ENCODE assay signal across 13 cellular contexts in genomic region chr4:1217366-1217765, GRCh38. TPM values are rescaled to one million over a fixed set of nuclear protein-coding genes. Genes with fewer than 3 reads are reported as not detected.
DNase-seq lines count a peak whose midpoint lies in the region; ATAC-seq and TF ChIP-seq lines count a peak whose summit lies in the region.
"Had no signal": no experiment of that assay in that cellular context is flagged by ENCODE, and none has a peak within 500 bp of the region (broad histone marks: within the 10 kb centered on the region; RNA-seq: fewer than 3 reads in every experiment).

No MANE protein-coding gene starts in this region.

- H3K9me3 Mint-ChIP-seq in activated CD4-positive, alpha-beta T cell treated with anti-CD3 and anti-CD28 coated beads for 36 hours (ENCODE audit: low read depth): no peaks in the 10 kb centered on the region
- no peaks in the 10 kb centered on the region for H3K9me3 Mint-ChIP-seq in activated naive CD8-positive, alpha-beta T cell treated with anti-CD3 and anti-CD28 coated beads, Interleukin-2, amount 50 U/mL, for 24 hours

- H3K27ac ChIP-seq in Karpas-422 (ENCODE audit: low read length) (peak overlapping the region; percentile 96), neutrophil (peak overlapping the region; percentile 74)
- H3K27ac ChIP-seq: hepatocyte, tibial artery had no signal

- POLR2A ChIA-PET in activated CD4-positive, alpha-beta T cell treated with anti-CD3 and anti-CD28 coated beads for 36 hours (lab: Charles Lee): no interaction called here

- peaks cover 40% of the 10 kb centered on the region for H4K20me1 ChIP-seq in Karpas-422 (ENCODE audit: insufficient read depth, low read depth, low read length)

- H3K9me3 ChIP-seq in Karpas-422 (ENCODE audit: low read length): no peaks in the 10 kb centered on the region
- H3K9me3 ChIP-seq in neutrophil: no peaks in the 10 kb centered on the region
- H3K9me3 ChIP-seq in BE2C: no peaks in the 10 kb centered on the region
- H3K9me3 ChIP-seq: tibial artery had no signal

- peaks cover 15% of the 10 kb centered on the region for H3K79me2 ChIP-seq in Karpas-422 (ENCODE audit: low read length)

- no peak for ATAC-seq in activated CD4-positive, alpha-beta T cell treated with anti-CD3 and anti-CD28 coated beads for 36 hours
- no peak for ATAC-seq in activated naive CD8-positive, alpha-beta T cell treated with anti-CD3 and anti-CD28 coated beads, Interleukin-2, amount 50 U/mL, for 24 hours

- peak overlapping the region; percentile 50 for H3K4me3 Mint-ChIP-seq in activated CD4-positive, alpha-beta T cell treated with anti-CD3 and anti-CD28 coated beads for 36 hours
- peak overlapping the region; percentile 56 for H3K4me3 Mint-ChIP-seq in activated naive CD8-positive, alpha-beta T cell treated with anti-CD3 and anti-CD28 coated beads, Interleukin-2, amount 50 U/mL, for 24 hours

- peak overlapping the region; percentile 42 for H3K9ac ChIP-seq in Karpas-422 (ENCODE audit: low read length)

- H3K36me3 ChIP-seq in Karpas-422 (ENCODE audit: insufficient read depth, low read length) (peaks cover 9% of the 10 kb centered on the region; the same call in 1 of the 2 replicates), neutrophil (peaks cover 59% of the 10 kb centered on the region), BE2C (peaks cover 70% of the 10 kb centered on the region)

- no peak for DNase-seq in activated CD4-positive, alpha-beta T cell treated with anti-CD3 and anti-CD28 coated beads for 36 hours
- no peak for DNase-seq in activated CD4-positive, alpha-beta T cell treated with anti-CD3 and anti-CD28 coated beads for 1 hour
- no peak for DNase-seq in Karpas-422
- no peak for DNase-seq in activated naive CD8-positive, alpha-beta T cell treated with anti-CD3 and anti-CD28 coated beads, Interleukin-2, amount 50 U/mL, for 24 hours
- no peak for DNase-seq in effector CD8-positive, alpha-beta T cell (lab: John Stamatoyannopoulos, UW)
- DNase-seq in stimulated activated CD4-positive, alpha-beta T cell treated with anti-CD3 and anti-CD28 coated beads, Interleukin-2, amount 100 ng/mL, for 24 hours: no peak
- DNase-seq in BE2C: no peak
- DNase-seq: DMS 273 treated with DMSO at 0.1 percent for 48 hours, NCI-H187, NCI-H774, tibial artery had no signal

- TF ChIP-seq CTCF in neutrophil (IDR thresholded peaks at IDR 0.05) (no peak), BE2C (IDR thresholded peaks at IDR 0.05; ENCODE audit: low read depth, low read length) (no peak)

- H3K4me1 Mint-ChIP-seq in activated CD4-positive, alpha-beta T cell treated with anti-CD3 and anti-CD28 coated beads for 36 hours: peaks cover 33% of the 10 kb centered on the region
- H3K4me1 Mint-ChIP-seq in activated naive CD8-positive, alpha-beta T cell treated with anti-CD3 and anti-CD28 coated beads, Interleukin-2, amount 50 U/mL, for 24 hours: peaks cover 42% of the 10 kb centered on the region

- H3K4me1 ChIP-seq in Karpas-422 (ENCODE audit: low read length) (peaks cover 73% of the 10 kb centered on the region), neutrophil (ENCODE audit: control insufficient read depth in 1 of 2, insufficient read depth in 1 of 2, low read depth in 1 of 2, low read length in 1 of 2) (peaks cover 25 to 29% of the 10 kb centered on the region in 2 experiments), BE2C (no peaks in the 10 kb centered on the region)

- H3K27ac Mint-ChIP-seq in activated CD4-positive, alpha-beta T cell treated with anti-CD3 and anti-CD28 coated beads for 36 hours: peak overlapping the region; percentile 91
- peak overlapping the region; percentile 81 for H3K27ac Mint-ChIP-seq in activated naive CD8-positive, alpha-beta T cell treated with anti-CD3 and anti-CD28 coated beads, Interleukin-2, amount 50 U/mL, for 24 hours

- no peak overlapping the region for H2AFZ ChIP-seq in Karpas-422 (ENCODE audit: low read length)
- H2AFZ ChIP-seq: hepatocyte had no signal

- CTCF ChIA-PET in activated CD4-positive, alpha-beta T cell treated with anti-CD3 and anti-CD28 coated beads for 36 hours (lab: Charles Lee): interaction anchor here (1.0 to 1.2 kb wide), 2 partner anchors 25 to 51 kb away, joined by 3 read pairs; no protein-coding TSS in a partner anchor

- intact Hi-C loops in activated CD4-positive, alpha-beta T cell treated with anti-CD3 and anti-CD28 coated beads for 36 hours (cut with DNase I, micrococcal nuclease): loop anchor here (1.0 to 5.0 kb wide), 2 partner anchors 50 kb away; no protein-coding TSS in a partner anchor

- H3K27me3 ChIP-seq in Karpas-422 (ENCODE audit: low read length) (no peaks in the 10 kb centered on the region), neutrophil (no peaks in the 10 kb centered on the region), BE2C (no peaks in the 10 kb centered on the region)
- H3K27me3 ChIP-seq: hepatocyte, tibial artery had no signal

- H3K4me3 ChIP-seq in Karpas-422 (ENCODE audit: low read length) (peak overlapping the region; percentile 21; the same call in 1 of the 2 replicates), neutrophil (ENCODE audit: low read depth in 1 of 2, low read length in 1 of 2) (peak overlapping the region in 1 of 2 experiments; percentile 24), BE2C (ENCODE audit: low read depth, low read length) (no peak overlapping the region)
- H3K4me3 ChIP-seq: hepatocyte, tibial artery had no signal

- H3K9me2 ChIP-seq in Karpas-422 (replicated peaks; ENCODE audit: insufficient read depth, low read length): no peaks in the 10 kb centered on the region

- no peaks in the 10 kb centered on the region for H3K27me3 Mint-ChIP-seq in activated CD4-positive, alpha-beta T cell treated with anti-CD3 and anti-CD28 coated beads for 36 hours
- no peaks in the 10 kb centered on the region for H3K27me3 Mint-ChIP-seq in activated naive CD8-positive, alpha-beta T cell treated with anti-CD3 and anti-CD28 coated beads, Interleukin-2, amount 50 U/mL, for 24 hours

- peak overlapping the region; percentile 100 for H3K4me2 ChIP-seq in Karpas-422 (ENCODE audit: low read depth, low read length, poor library complexity, severe bottlenecking)
- H3K4me2 ChIP-seq: hepatocyte had no signal

- H3K36me3 Mint-ChIP-seq in activated CD4-positive, alpha-beta T cell treated with anti-CD3 and anti-CD28 coated beads for 36 hours (ENCODE audit: low read depth): peaks cover 37% of the 10 kb centered on the region
- peaks cover 33% of the 10 kb centered on the region for H3K36me3 Mint-ChIP-seq in activated naive CD8-positive, alpha-beta T cell treated with anti-CD3 and anti-CD28 coated beads, Interleukin-2, amount 50 U/mL, for 24 hours (ENCODE audit: low read depth)

RNA-seq across cellular contexts. Expression of gene CTBP1, which starts 31.6 kb away (rescaled TPM):
- 100 to 1,000 TPM; 152 to 177 TPM for total RNA-seq in activated CD4-positive, alpha-beta T cell treated with anti-CD3 and anti-CD28 coated beads for 36 hours
- 86.9 and 184 TPM in 2 replicates for total RNA-seq in Karpas-422 (2014; rRNA removed; shearing (Covaris generic); ENCODE audit: low replicate concordance)
- polyA plus RNA-seq in BE2C (2012; ENCODE audit: insufficient read depth, insufficient read length, low read depth): 352 TPM

RNA-seq across cellular contexts. Expression of gene SPON2, which starts 45.0 kb away (rescaled TPM):
- 1 to 10 TPM; 7.5 to 8.5 TPM for total RNA-seq in activated CD4-positive, alpha-beta T cell treated with anti-CD3 and anti-CD28 coated beads for 36 hours
- total RNA-seq in Karpas-422 (2014; rRNA removed; shearing (Covaris generic); ENCODE audit: low replicate concordance): 7.4 and 8.9 TPM in 2 replicates
- polyA plus RNA-seq in BE2C (2012; ENCODE audit: insufficient read depth, insufficient read length, low read depth): not detected
